In genomic region chr5:176132471-176133288, GRCh38 we compare ENCODE assay signal across 15 cellular contexts.
DNase-seq lines count a peak whose midpoint lies in the region; ATAC-seq and TF ChIP-seq lines count a peak whose summit lies in the region.
"Had no signal": no experiment of that assay in that cellular context is flagged by ENCODE, and none has a peak within 500 bp of the region (broad histone marks: within the 10 kb centered on the region; RNA-seq: fewer than 3 reads in every experiment).

No MANE protein-coding gene starts in this region.

- H3K4me3 ChIP-seq in HUES64 (ENCODE audit: low read length) = peak overlapping the region; percentile 46; the same call in 1 of the 2 replicates
- H3K4me3 ChIP-seq in neural progenitor cell = no peak overlapping the region
- H3K4me3 ChIP-seq: BLaER1, heart left ventricle had no signal

- peak in 2 of 10 experiments; percentile 2 to 5 for DNase-seq in CD4-positive, alpha-beta T cell
- DNase-seq in ecto neural progenitor cell (ENCODE audit: low spot score) (peak; percentile 45), neural progenitor cell (ENCODE audit: low spot score) (no peak), GOT3 (lab: John Stamatoyannopoulos, UW) (no peak), NCI-H2227 (lab: John Stamatoyannopoulos, UW; ENCODE audit: unreplicated experiment) (no peak), KG1 (lab: John Stamatoyannopoulos, UW) (no peak)
- DNase-seq: GF-D8; heart left ventricle; NCI-H146; NCI-H526 treated with DMSO at 0.1 percent for 48 hours; stimulated activated CD4-positive, alpha-beta T cell treated with anti-CD3 and anti-CD28 coated beads, Interleukin-4, amount 100 ng/mL, for 24 hours had no signal

- peaks cover 11% of the 10 kb centered on the region for H3K27me3 ChIP-seq in CD4-positive, alpha-beta T cell (ENCODE audit: control insufficient read depth, insufficient read depth, low read length)
- H3K27me3 ChIP-seq in HUES64 (ENCODE audit: insufficient read depth, low read length) (peaks cover 28% of the 10 kb centered on the region), neural progenitor cell (peaks cover 42% of the 10 kb centered on the region)
- H3K27me3 ChIP-seq: BLaER1 had no signal

- POLR2A ChIA-PET in CD4-positive, alpha-beta T cell (lab: Charles Lee) = no interaction called here

- intact Hi-C loops in CD4-positive, alpha-beta T cell (cut with DNase I, micrococcal nuclease) = no loop called here

- CTCF ChIA-PET in CD4-positive, alpha-beta T cell (lab: Charles Lee) = no interaction called here

- H3K4me1 ChIP-seq in HUES64 (ENCODE audit: insufficient read depth, low read length) = peaks cover 4% of the 10 kb centered on the region; the same call in 1 of the 2 replicates
- H3K4me1 ChIP-seq in neural progenitor cell = no peaks in the 10 kb centered on the region

- H3K27ac Mint-ChIP-seq in CD4-positive, alpha-beta T cell = peak overlapping the region; percentile 42
- no peak overlapping the region for H3K27ac Mint-ChIP-seq in neural progenitor cell

- H3K9ac ChIP-seq in HUES64 (ENCODE audit: low read depth, low read length) (no peak overlapping the region), neural progenitor cell (no peak overlapping the region)
- H3K9ac ChIP-seq: BLaER1 had no signal

- TF ChIP-seq CTCF in CD4-positive, alpha-beta T cell (IDR thresholded peaks at IDR 0.05) = no peak
- no peak for TF ChIP-seq CTCF in neural progenitor cell (IDR thresholded peaks at IDR 0.05)

- peak overlapping the region; percentile 42 for H2AFZ ChIP-seq in neural progenitor cell (replicated peaks)

- no peak overlapping the region for H3K27ac ChIP-seq in CD4-positive, alpha-beta T cell (ENCODE audit: low read depth, low read length)
- no peak overlapping the region for H3K27ac ChIP-seq in HUES64 (ENCODE audit: low read depth, low read length)
- H3K27ac ChIP-seq in neural progenitor cell = no peak overlapping the region
- H3K27ac ChIP-seq: BLaER1, heart left ventricle, RWPE1 had no signal

- no peaks in the 10 kb centered on the region for H3K36me3 Mint-ChIP-seq in CD4-positive, alpha-beta T cell (ENCODE audit: low read depth)
- H3K36me3 Mint-ChIP-seq in neural progenitor cell = no peaks in the 10 kb centered on the region

- 85% methylated on average over 29 of the region's 29 CpGs for WGBS in HUES64

- no peaks in the 10 kb centered on the region for H3K9me3 ChIP-seq in CD4-positive, alpha-beta T cell (ENCODE audit: control insufficient read depth, low read length)
- H3K9me3 ChIP-seq in HUES64 (ENCODE audit: insufficient read depth, low read depth, low read length) = no peaks in the 10 kb centered on the region
- no peaks in the 10 kb centered on the region for H3K9me3 ChIP-seq in neural progenitor cell (ENCODE audit: low read depth)
- H3K9me3 ChIP-seq: BLaER1 had no signal

- H3F3A ChIP-seq in neural progenitor cell (ENCODE audit: low read depth) = no peaks in the 10 kb centered on the region

- no peaks in the 10 kb centered on the region for H3K79me2 ChIP-seq in neural progenitor cell (ENCODE audit: low read depth)

- no peaks in the 10 kb centered on the region for H3K9me3 Mint-ChIP-seq in CD4-positive, alpha-beta T cell
- no peaks in the 10 kb centered on the region for H3K9me3 Mint-ChIP-seq in neural progenitor cell

- no peaks in the 10 kb centered on the region for H4K20me1 ChIP-seq in neural progenitor cell (ENCODE audit: low read depth)
- H4K20me1 ChIP-seq: BLaER1 had no signal

- H3K4me3 Mint-ChIP-seq in CD4-positive, alpha-beta T cell = peak overlapping the region; percentile 75
- H3K4me3 Mint-ChIP-seq in neural progenitor cell = no peak overlapping the region

- H3K4me1 Mint-ChIP-seq in CD4-positive, alpha-beta T cell (ENCODE audit: low read depth) = peaks cover 17% of the 10 kb centered on the region
- H3K4me1 Mint-ChIP-seq in neural progenitor cell = peaks cover 5% of the 10 kb centered on the region

- ATAC-seq in CD4-positive, alpha-beta T cell (ENCODE audit: poor library complexity) = peak; percentile 43
- no peak for ATAC-seq in GM21619 (IDR thresholded peaks at IDR 0.05; ENCODE audit: unreplicated experiment)

- peak overlapping the region; percentile 74 for H3K4me2 ChIP-seq in neural progenitor cell

- H3K27me3 Mint-ChIP-seq in CD4-positive, alpha-beta T cell = peaks cover 46% of the 10 kb centered on the region
- peaks cover 11% of the 10 kb centered on the region for H3K27me3 Mint-ChIP-seq in neural progenitor cell (ENCODE audit: insufficient read depth, low read depth)

- H3K36me3 ChIP-seq in HUES64 (ENCODE audit: insufficient read depth, low read length) = no peaks in the 10 kb centered on the region
- H3K36me3 ChIP-seq in neural progenitor cell = no peaks in the 10 kb centered on the region
- H3K36me3 ChIP-seq: BLaER1, heart left ventricle had no signal
